10 cellular contexts compared by ENCODE assay signal in genomic region chr6:163983601-163984445, GRCh38.
DNase-seq lines count a peak whose midpoint lies in the region; ATAC-seq and TF ChIP-seq lines count a peak whose summit lies in the region.
"Had no signal": no experiment of that assay in that cellular context is flagged by ENCODE, and none has a peak within 500 bp of the region (broad histone marks: within the 10 kb centered on the region; RNA-seq: fewer than 3 reads in every experiment).

No MANE protein-coding gene starts in this region.

- DNase-seq in M059J (ENCODE audit: low read depth) (peak; percentile 40), Right ventricle myocardium superior (no peak), GM20000 (ENCODE audit: low spot score) (no peak), activated gamma-delta T cell (lab: John Stamatoyannopoulos, UW) (no peak), T-helper 9 cell (no peak), T-helper 17 cell (no peak)
- DNase-seq: activated CD4-positive, alpha-beta T cell treated with anti-CD3 and anti-CD28 coated beads, Interleukin-2, amount 10 ng/mL, durations not matched to agents 24 days and 14 days; H7 had no signal

- peaks cover 20% of the 10 kb centered on the region for H3K4me1 Mint-ChIP-seq in stimulated activated memory B cell treated with anti-CD40 and anti-IgM and Interleukin-4, amounts not matched to agents 10 μg/mL and 1 μg/mL and 100 μg/mL, for 72 hours
- peaks cover 10% of the 10 kb centered on the region for H3K4me1 Mint-ChIP-seq in T-helper 17 cell

- no peaks in the 10 kb centered on the region for H3K9me3 ChIP-seq in T-helper 17 cell (ENCODE audit: control insufficient read depth, low read length, poor library complexity, severe bottlenecking)

- no peak for TF ChIP-seq CTCF in GM20000 (IDR thresholded peaks at IDR 0.05; ENCODE audit: extremely low read depth, missing control alignments)

- ATAC-seq in GM21390 (IDR thresholded peaks at IDR 0.05; ENCODE audit: unreplicated experiment) (peak; percentile 38), Right ventricle myocardium superior (ENCODE audit: poor library complexity) (peak; percentile 19), T-helper 17 cell (no peak)
- ATAC-seq in stimulated activated memory B cell treated with anti-CD40 and anti-IgM and Interleukin-4, amounts not matched to agents 10 μg/mL and 1 μg/mL and 100 μg/mL, for 72 hours: peak; percentile 26

- intact Hi-C loops in Right ventricle myocardium superior (cut with DNase I): no loop called here

- peaks cover 3% of the 10 kb centered on the region for H3K27me3 Mint-ChIP-seq in stimulated activated memory B cell treated with anti-CD40 and anti-IgM and Interleukin-4, amounts not matched to agents 10 μg/mL and 1 μg/mL and 100 μg/mL, for 72 hours
- peaks cover 27% of the 10 kb centered on the region for H3K27me3 Mint-ChIP-seq in T-helper 17 cell
- H3K27me3 Mint-ChIP-seq: activated CD4-positive, alpha-beta T cell treated with anti-CD3 and anti-CD28 coated beads, Interleukin-2, amount 10 ng/mL, durations not matched to agents 24 days and 14 days had no signal

- H3K4me3 Mint-ChIP-seq in stimulated activated memory B cell treated with anti-CD40 and anti-IgM and Interleukin-4, amounts not matched to agents 10 μg/mL and 1 μg/mL and 100 μg/mL, for 72 hours: no peak overlapping the region
- no peak overlapping the region for H3K4me3 Mint-ChIP-seq in T-helper 17 cell
- H3K4me3 Mint-ChIP-seq: activated CD4-positive, alpha-beta T cell treated with anti-CD3 and anti-CD28 coated beads, Interleukin-2, amount 10 ng/mL, durations not matched to agents 24 days and 14 days had no signal

- peak overlapping the region; percentile 5 for H3K27ac Mint-ChIP-seq in stimulated activated memory B cell treated with anti-CD40 and anti-IgM and Interleukin-4, amounts not matched to agents 10 μg/mL and 1 μg/mL and 100 μg/mL, for 72 hours
- no peak overlapping the region for H3K27ac Mint-ChIP-seq in T-helper 17 cell
- H3K27ac Mint-ChIP-seq: activated CD4-positive, alpha-beta T cell treated with anti-CD3 and anti-CD28 coated beads, Interleukin-2, amount 10 ng/mL, durations not matched to agents 24 days and 14 days had no signal

- H3K9me3 Mint-ChIP-seq in stimulated activated memory B cell treated with anti-CD40 and anti-IgM and Interleukin-4, amounts not matched to agents 10 μg/mL and 1 μg/mL and 100 μg/mL, for 72 hours: peaks cover under 1% of the 10 kb centered on the region
- H3K9me3 Mint-ChIP-seq: activated CD4-positive, alpha-beta T cell treated with anti-CD3 and anti-CD28 coated beads, Interleukin-2, amount 10 ng/mL, durations not matched to agents 24 days and 14 days had no signal

- H3K36me3 Mint-ChIP-seq in stimulated activated memory B cell treated with anti-CD40 and anti-IgM and Interleukin-4, amounts not matched to agents 10 μg/mL and 1 μg/mL and 100 μg/mL, for 72 hours: no peaks in the 10 kb centered on the region
- H3K36me3 Mint-ChIP-seq in T-helper 17 cell (ENCODE audit: low read depth): no peaks in the 10 kb centered on the region
